ENCODE assay signal across 31 cellular contexts in genomic region chr7:26144681-26145080, GRCh38.
"Had no signal": no experiment of that assay in that cellular context is flagged by ENCODE, and none has a peak within 500 bp of the region (broad histone marks: within the 10 kb centered on the region; RNA-seq: fewer than 3 reads in every experiment).

No MANE protein-coding gene starts in this region.

- ATAC-seq: activated CD4-positive, alpha-beta T cell treated with anti-CD3 and anti-CD28 coated beads for 36 hours; activated CD8-positive, alpha-beta memory T cell treated with anti-CD3 and anti-CD28 coated beads, Interleukin-2, amount 10 ng/mL, durations not matched to agents 7 days and 5 days; activated CD8-positive, alpha-beta T cell treated with anti-CD3 and anti-CD28 coated beads, Interleukin-2, amount 10 ng/mL, durations not matched to agents 7 days and 5 days; effector memory CD8-positive, alpha-beta T cell; gastroesophageal sphincter; heart right ventricle had no signal

- H2AFZ ChIP-seq: hepatocyte had no signal

- H3K36me3 Mint-ChIP-seq: activated CD4-positive, alpha-beta memory T cell treated with anti-CD3 and anti-CD28 coated beads for 36 hours; activated naive CD4-positive, alpha-beta T cell treated with anti-CD3 and anti-CD28 coated beads, Interleukin-2, amount 10 ng/mL, durations not matched to agents 7 days and 5 days; activated naive CD8-positive, alpha-beta T cell; brain had no signal

- H3K4me3 Mint-ChIP-seq: activated CD4-positive, alpha-beta memory T cell treated with anti-CD3 and anti-CD28 coated beads for 36 hours; activated CD4-positive, alpha-beta T cell treated with anti-CD3 and anti-CD28 coated beads for 36 hours; activated CD4-positive, alpha-beta T cell treated with anti-CD3 and anti-CD28 coated beads, Interleukin-2, amount 10 ng/mL, durations not matched to agents 24 days and 14 days; activated CD8-positive, alpha-beta memory T cell treated with anti-CD3 and anti-CD28 coated beads, Interleukin-2, amount 10 ng/mL, durations not matched to agents 7 days and 5 days; activated CD8-positive, alpha-beta T cell treated with anti-CD3 and anti-CD28 coated beads, Interleukin-2, amount 10 ng/mL, durations not matched to agents 7 days and 5 days; activated naive CD4-positive, alpha-beta T cell treated with anti-CD3 and anti-CD28 coated beads, Interleukin-2, amount 10 ng/mL, durations not matched to agents 7 days and 5 days; activated naive CD8-positive, alpha-beta T cell; activated T-helper 1 cell treated with anti-CD3 and anti-CD28 coated beads, Interleukin-12 subunit alpha, Interleukin-12 subunit beta, Interleukin-2, Interleukin-4 antibody, amounts not matched to agents 30 ng/mL and 10 ng/mL and 1 ng/mL, durations not matched to agents 14 hours and 24 hours and 36 hours; brain; central memory CD8-positive, alpha-beta T cell; dendritic cell treated with granulocyte-macrophage colony-stimulating factor and Interleukin-4, amounts not matched to agents 40 ng/mL and 50 ng/mL, for 4 days; effector memory CD8-positive, alpha-beta T cell had no signal

- H3K4me3 ChIP-seq: adrenal gland, ascending aorta, coronary artery, dorsolateral prefrontal cortex, esophagus muscularis mucosa, gastroesophageal sphincter, heart right ventricle, hepatocyte had no signal

- H3K27ac ChIP-seq: adrenal gland, ascending aorta, coronary artery, dorsolateral prefrontal cortex, esophagus muscularis mucosa, gastroesophageal sphincter, heart right ventricle, hepatocyte had no signal

- H3K79me2 ChIP-seq: hepatocyte had no signal

- H3K27me3 ChIP-seq: adrenal gland, ascending aorta, esophagus muscularis mucosa, hepatocyte had no signal

- H3K4me1 Mint-ChIP-seq: activated CD4-positive, alpha-beta T cell treated with anti-CD3 and anti-CD28 coated beads for 36 hours; activated CD4-positive, alpha-beta T cell treated with anti-CD3 and anti-CD28 coated beads, Interleukin-2, amount 10 ng/mL, durations not matched to agents 24 days and 14 days; activated CD8-positive, alpha-beta memory T cell treated with anti-CD3 and anti-CD28 coated beads, Interleukin-2, amount 10 ng/mL, durations not matched to agents 7 days and 5 days; activated naive CD4-positive, alpha-beta T cell treated with anti-CD3 and anti-CD28 coated beads, Interleukin-2, amount 10 ng/mL, durations not matched to agents 7 days and 5 days; brain; central memory CD8-positive, alpha-beta T cell had no signal

- H3K27me3 Mint-ChIP-seq: activated naive CD8-positive, alpha-beta T cell had no signal

- H3K9me3 ChIP-seq: adrenal gland, ascending aorta, esophagus muscularis mucosa, gastroesophageal sphincter, heart right ventricle had no signal

- H3K9me3 Mint-ChIP-seq: activated CD4-positive, alpha-beta memory T cell treated with anti-CD3 and anti-CD28 coated beads for 36 hours; activated CD4-positive, alpha-beta T cell treated with anti-CD3 and anti-CD28 coated beads, Interleukin-2, amount 10 ng/mL, durations not matched to agents 24 days and 14 days; activated naive CD4-positive, alpha-beta T cell treated with anti-CD3 and anti-CD28 coated beads, Interleukin-2, amount 10 ng/mL, durations not matched to agents 7 days and 5 days; activated T-helper 1 cell treated with anti-CD3 and anti-CD28 coated beads, Interleukin-12 subunit alpha, Interleukin-12 subunit beta, Interleukin-2, Interleukin-4 antibody, amounts not matched to agents 30 ng/mL and 10 ng/mL and 1 ng/mL, durations not matched to agents 14 hours and 24 hours and 36 hours; central memory CD8-positive, alpha-beta T cell; dendritic cell treated with granulocyte-macrophage colony-stimulating factor and Interleukin-4, amounts not matched to agents 40 ng/mL and 50 ng/mL, for 4 days; effector memory CD8-positive, alpha-beta T cell had no signal

- H3K4me1 ChIP-seq: adrenal gland, ascending aorta, esophagus muscularis mucosa, gastroesophageal sphincter had no signal

- H3K27ac Mint-ChIP-seq: activated CD4-positive, alpha-beta memory T cell treated with anti-CD3 and anti-CD28 coated beads for 36 hours; activated CD4-positive, alpha-beta T cell treated with anti-CD3 and anti-CD28 coated beads for 36 hours; activated CD4-positive, alpha-beta T cell treated with anti-CD3 and anti-CD28 coated beads, Interleukin-2, amount 10 ng/mL, durations not matched to agents 24 days and 14 days; activated CD8-positive, alpha-beta memory T cell treated with anti-CD3 and anti-CD28 coated beads, Interleukin-2, amount 10 ng/mL, durations not matched to agents 7 days and 5 days; activated CD8-positive, alpha-beta T cell treated with anti-CD3 and anti-CD28 coated beads, Interleukin-2, amount 10 ng/mL, durations not matched to agents 7 days and 5 days; activated naive CD4-positive, alpha-beta T cell treated with anti-CD3 and anti-CD28 coated beads, Interleukin-2, amount 10 ng/mL, durations not matched to agents 7 days and 5 days; activated naive CD8-positive, alpha-beta T cell; activated T-helper 1 cell treated with anti-CD3 and anti-CD28 coated beads, Interleukin-12 subunit alpha, Interleukin-12 subunit beta, Interleukin-2, Interleukin-4 antibody, amounts not matched to agents 30 ng/mL and 10 ng/mL and 1 ng/mL, durations not matched to agents 14 hours and 24 hours and 36 hours; activated T-helper 2 cell treated with anti-CD3 and anti-CD28 coated beads, Interferon-gamma antibody, Interleukin-2, Interleukin-4, amounts not matched to agents 10 μg/mL and 5 μg/mL and 100 μg/mL, durations not matched to agents 14 hours and 24 hours and 36 hours; brain; dendritic cell treated with granulocyte-macrophage colony-stimulating factor and Interleukin-4, amounts not matched to agents 40 ng/mL and 50 ng/mL, for 4 days; effector memory CD8-positive, alpha-beta T cell had no signal

- DNase-seq: activated CD4-positive, alpha-beta memory T cell treated with anti-CD3 and anti-CD28 coated beads for 36 hours; activated CD4-positive, alpha-beta T cell treated with anti-CD3 and anti-CD28 coated beads for 36 hours; activated CD4-positive, alpha-beta T cell treated with anti-CD3 and anti-CD28 coated beads, Interleukin-2, amount 10 ng/mL, durations not matched to agents 24 days and 14 days; activated CD4-positive, CD25-positive, alpha-beta regulatory T cell; activated CD4-positive, CD25-positive, alpha-beta regulatory T cell treated with anti-CD3 and anti-CD28 coated beads, Interleukin-2, amount 50 U/mL, for 72 hours; activated CD8-positive, alpha-beta memory T cell treated with anti-CD3 and anti-CD28 coated beads, Interleukin-2, amount 10 ng/mL, durations not matched to agents 7 days and 5 days; activated CD8-positive, alpha-beta memory T cell treated with anti-CD3 and anti-CD28 coated beads, Interleukin-2, amount 50 U/mL, for 4 hours; activated CD8-positive, alpha-beta T cell treated with anti-CD3 and anti-CD28 coated beads, Interleukin-2, amount 10 ng/mL, durations not matched to agents 7 days and 5 days; activated effector memory CD4-positive, alpha-beta T cell treated with anti-CD3 and anti-CD28 coated beads, Interleukin-2, amount 50 U/mL, for 16 hours; activated naive CD4-positive, alpha-beta T cell treated with anti-CD3 and anti-CD28 coated beads, Interleukin-2, amount 10 ng/mL, durations not matched to agents 7 days and 5 days; activated T-cell treated with anti-CD3 and anti-CD28 coated beads, Interleukin-2, amount 50 U/mL, for 1 hour; activated T-cell treated with anti-CD3 and anti-CD28 coated beads, Interleukin-2, amount 50 U/mL, for 48 hours; dorsolateral prefrontal cortex; effector memory CD8-positive, alpha-beta T cell; erythroblast; foreskin melanocyte; heart right ventricle; T-helper 1 cell; T-helper 2 cell had no signal

- H3K36me3 ChIP-seq: adrenal gland, ascending aorta, esophagus muscularis mucosa, gastroesophageal sphincter, heart right ventricle had no signal
